1 cellular context compared by ENCODE assay signal in the genomic region with DNA sequence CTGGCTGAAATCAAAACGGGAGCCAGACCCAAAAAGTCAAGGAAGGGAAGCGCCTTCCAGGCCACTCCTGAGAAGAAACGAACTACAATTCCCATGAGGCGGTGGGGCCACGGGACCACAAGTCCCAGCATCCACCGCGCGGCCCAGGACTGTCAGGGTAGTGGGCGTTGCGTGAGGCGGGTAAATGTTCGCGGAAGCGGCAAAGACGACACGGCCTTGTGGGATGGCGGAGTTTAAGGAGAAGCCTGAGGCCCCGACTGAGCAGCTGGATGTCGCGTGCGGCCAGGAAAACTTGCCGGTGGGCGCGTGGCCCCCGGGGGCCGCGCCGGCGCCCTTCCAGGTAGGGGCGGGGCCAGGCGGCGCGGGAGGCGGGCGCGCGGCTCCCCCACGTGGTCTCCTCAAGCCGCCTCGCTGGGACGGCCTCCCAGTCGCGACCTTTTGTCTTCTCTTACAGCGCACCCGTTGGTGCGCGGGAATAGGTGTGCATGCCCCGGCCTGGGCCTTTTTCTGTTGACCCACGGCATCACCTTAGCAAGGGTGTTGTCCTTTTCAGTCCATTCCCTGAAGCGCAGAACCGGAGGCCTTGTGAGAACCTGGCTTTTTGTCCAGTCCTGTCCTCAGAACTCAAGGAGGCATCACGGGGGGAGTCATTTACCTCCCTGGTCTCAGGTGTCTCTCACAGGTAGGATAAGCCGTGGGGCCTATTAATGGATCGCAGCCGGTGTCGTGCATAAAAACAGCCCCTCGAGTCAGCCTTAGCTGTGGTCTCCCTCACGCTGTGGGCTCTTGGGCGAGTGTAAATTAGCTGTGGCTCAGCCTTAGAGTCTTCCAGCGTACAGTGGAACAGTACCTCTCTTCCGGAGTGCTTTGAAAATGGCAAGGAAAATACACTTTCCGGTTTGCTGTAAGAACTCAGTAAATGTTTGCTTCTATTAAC.
TF ChIP-seq lines count a peak whose summit lies in the region.

A gene (plus strand): TSS at position 183 of the 937 bp plus-strand sequence. CDS start 2 bp downstream, at position 185.

TF ChIP-seq in GM12878, 131 proteins besides CTCF, POLR2A, EP300 and RAD21 (continued from another document and continues in another):
- TF ChIP-seq, protein P1, sequence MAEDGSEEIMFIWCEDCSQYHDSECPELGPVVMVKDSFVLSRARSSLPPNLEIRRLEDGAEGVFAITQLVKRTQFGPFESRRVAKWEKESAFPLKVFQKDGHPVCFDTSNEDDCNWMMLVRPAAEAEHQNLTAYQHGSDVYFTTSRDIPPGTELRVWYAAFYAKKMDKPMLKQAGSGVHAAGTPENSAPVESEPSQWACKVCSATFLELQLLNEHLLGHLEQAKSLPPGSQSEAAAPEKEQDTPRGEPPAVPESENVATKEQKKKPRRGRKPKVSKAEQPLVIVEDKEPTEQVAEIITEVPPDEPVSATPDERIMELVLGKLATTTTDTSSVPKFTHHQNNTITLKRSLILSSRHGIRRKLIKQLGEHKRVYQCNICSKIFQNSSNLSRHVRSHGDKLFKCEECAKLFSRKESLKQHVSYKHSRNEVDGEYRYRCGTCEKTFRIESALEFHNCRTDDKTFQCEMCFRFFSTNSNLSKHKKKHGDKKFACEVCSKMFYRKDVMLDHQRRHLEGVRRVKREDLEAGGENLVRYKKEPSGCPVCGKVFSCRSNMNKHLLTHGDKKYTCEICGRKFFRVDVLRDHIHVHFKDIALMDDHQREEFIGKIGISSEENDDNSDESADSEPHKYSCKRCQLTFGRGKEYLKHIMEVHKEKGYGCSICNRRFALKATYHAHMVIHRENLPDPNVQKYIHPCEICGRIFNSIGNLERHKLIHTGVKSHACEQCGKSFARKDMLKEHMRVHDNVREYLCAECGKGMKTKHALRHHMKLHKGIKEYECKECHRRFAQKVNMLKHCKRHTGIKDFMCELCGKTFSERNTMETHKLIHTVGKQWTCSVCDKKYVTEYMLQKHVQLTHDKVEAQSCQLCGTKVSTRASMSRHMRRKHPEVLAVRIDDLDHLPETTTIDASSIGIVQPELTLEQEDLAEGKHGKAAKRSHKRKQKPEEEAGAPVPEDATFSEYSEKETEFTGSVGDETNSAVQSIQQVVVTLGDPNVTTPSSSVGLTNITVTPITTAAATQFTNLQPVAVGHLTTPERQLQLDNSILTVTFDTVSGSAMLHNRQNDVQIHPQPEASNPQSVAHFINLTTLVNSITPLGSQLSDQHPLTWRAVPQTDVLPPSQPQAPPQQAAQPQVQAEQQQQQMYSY (CRISPR knock-in tag; IDR thresholded peaks at IDR 0.05): no peak
- TF ChIP-seq SRF (IDR thresholded peaks at IDR 0.05; ENCODE audit: low read depth in 2 of 2, low read length in 2 of 2): 0 out of 4 replicates have a peak, but pooled peaks of 1 of the 2 experiments have one; percentile 32
- TF ChIP-seq STAT3 (IDR thresholded peaks at IDR 0.05; ENCODE audit: low read depth, low read length): no peak
- TF ChIP-seq PAX8 (IDR thresholded peaks at IDR 0.05): no peak
- TF ChIP-seq ZNF217 (IDR thresholded peaks at IDR 0.05): no peak
- TF ChIP-seq RUNX3 (IDR thresholded peaks at IDR 0.05; ENCODE audit: low read length): peak; percentile 79
- TF ChIP-seq SIX5 (IDR thresholded peaks at IDR 0.05; ENCODE audit: low read depth, low read length, severe bottlenecking): peak; percentile 95
- TF ChIP-seq RBBP5 (conservative IDR thresholded peaks at IDR 0.05): no peak
- TF ChIP-seq NR2F1 (conservative IDR thresholded peaks at IDR 0.05): peak; percentile 79
- TF ChIP-seq, protein P2, sequence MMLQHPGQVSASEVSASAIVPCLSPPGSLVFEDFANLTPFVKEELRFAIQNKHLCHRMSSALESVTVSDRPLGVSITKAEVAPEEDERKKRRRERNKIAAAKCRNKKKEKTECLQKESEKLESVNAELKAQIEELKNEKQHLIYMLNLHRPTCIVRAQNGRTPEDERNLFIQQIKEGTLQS (IDR thresholded peaks at IDR 0.05; ENCODE audit: borderline replicate concordance, extremely low read depth, low read depth, low read length): peak; percentile 66; the same call in 1 of the 2 replicates
- TF ChIP-seq SIN3A (IDR thresholded peaks at IDR 0.05; ENCODE audit: low read depth, low read length): no peak
- no peak for TF ChIP-seq KDM1A (IDR thresholded peaks at IDR 0.05; ENCODE audit: borderline replicate concordance)
- 0 out of 4 replicates have a peak, but pooled peaks of 1 of the 2 experiments have one; percentile 18 for TF ChIP-seq ETV6 (conservative IDR thresholded peaks at IDR 0.05 in 1 of 2, IDR thresholded peaks at IDR 0.05 in 1 of 2; ENCODE audit: borderline replicate concordance in 1 of 2, low read depth in 1 of 2)
- TF ChIP-seq, protein P3, sequence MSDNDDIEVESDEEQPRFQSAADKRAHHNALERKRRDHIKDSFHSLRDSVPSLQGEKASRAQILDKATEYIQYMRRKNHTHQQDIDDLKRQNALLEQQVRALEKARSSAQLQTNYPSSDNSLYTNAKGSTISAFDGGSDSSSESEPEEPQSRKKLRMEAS (IDR thresholded peaks at IDR 0.05; ENCODE audit: low read depth, low read length): peak; percentile 33; the same call in 1 of the 2 replicates
- peak; percentile 65 for TF ChIP-seq NR2C1 (IDR thresholded peaks at IDR 0.05)
- TF ChIP-seq ESRRA (IDR thresholded peaks at IDR 0.05; ENCODE audit: low read length): 0 out of 2 replicates have a peak, but pooled peaks have one; percentile 25
- TF ChIP-seq BCL11A (IDR thresholded peaks at IDR 0.05; ENCODE audit: low read depth, low read length): no peak
- TF ChIP-seq TBL1XR1 (IDR thresholded peaks at IDR 0.05; ENCODE audit: low read depth, low read length): no peak
- TF ChIP-seq HDAC6 (IDR thresholded peaks at IDR 0.05; ENCODE audit: unreplicated experiment): no peak
- TF ChIP-seq NFIC (IDR thresholded peaks at IDR 0.05; ENCODE audit: low read depth, low read length): no peak
- no peak for TF ChIP-seq TCF7 (IDR thresholded peaks at IDR 0.05; ENCODE audit: borderline replicate concordance)
- TF ChIP-seq SUPT20H (IDR thresholded peaks at IDR 0.05; ENCODE audit: borderline replicate concordance, control insufficient read depth, low read depth, low read length): no peak
- peak; percentile 75 for TF ChIP-seq YY1 (IDR thresholded peaks at IDR 0.05; ENCODE audit: low read depth, low read length)
- no peak for TF ChIP-seq YBX1 (IDR thresholded peaks at IDR 0.05)
- no peak for TF ChIP-seq JUND (IDR thresholded peaks at IDR 0.05; ENCODE audit: low read depth, low read length)
- TF ChIP-seq HDGF (IDR thresholded peaks at IDR 0.05): no peak
- TF ChIP-seq ATF7 (IDR thresholded peaks at IDR 0.05; ENCODE audit: low read depth): no peak
- TF ChIP-seq, protein P4, sequence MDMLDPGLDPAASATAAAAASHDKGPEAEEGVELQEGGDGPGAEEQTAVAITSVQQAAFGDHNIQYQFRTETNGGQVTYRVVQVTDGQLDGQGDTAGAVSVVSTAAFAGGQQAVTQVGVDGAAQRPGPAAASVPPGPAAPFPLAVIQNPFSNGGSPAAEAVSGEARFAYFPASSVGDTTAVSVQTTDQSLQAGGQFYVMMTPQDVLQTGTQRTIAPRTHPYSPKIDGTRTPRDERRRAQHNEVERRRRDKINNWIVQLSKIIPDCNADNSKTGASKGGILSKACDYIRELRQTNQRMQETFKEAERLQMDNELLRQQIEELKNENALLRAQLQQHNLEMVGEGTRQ (IDR thresholded peaks at IDR 0.05; ENCODE audit: borderline replicate concordance, low read depth, low read length): peak; percentile 57
- no peak for TF ChIP-seq CHD1 (IDR thresholded peaks at IDR 0.05; ENCODE audit: low read depth, low read length)
- TF ChIP-seq HCFC1 (IDR thresholded peaks at IDR 0.05; ENCODE audit: low read length): peak; percentile 97
- TF ChIP-seq, protein P5, sequence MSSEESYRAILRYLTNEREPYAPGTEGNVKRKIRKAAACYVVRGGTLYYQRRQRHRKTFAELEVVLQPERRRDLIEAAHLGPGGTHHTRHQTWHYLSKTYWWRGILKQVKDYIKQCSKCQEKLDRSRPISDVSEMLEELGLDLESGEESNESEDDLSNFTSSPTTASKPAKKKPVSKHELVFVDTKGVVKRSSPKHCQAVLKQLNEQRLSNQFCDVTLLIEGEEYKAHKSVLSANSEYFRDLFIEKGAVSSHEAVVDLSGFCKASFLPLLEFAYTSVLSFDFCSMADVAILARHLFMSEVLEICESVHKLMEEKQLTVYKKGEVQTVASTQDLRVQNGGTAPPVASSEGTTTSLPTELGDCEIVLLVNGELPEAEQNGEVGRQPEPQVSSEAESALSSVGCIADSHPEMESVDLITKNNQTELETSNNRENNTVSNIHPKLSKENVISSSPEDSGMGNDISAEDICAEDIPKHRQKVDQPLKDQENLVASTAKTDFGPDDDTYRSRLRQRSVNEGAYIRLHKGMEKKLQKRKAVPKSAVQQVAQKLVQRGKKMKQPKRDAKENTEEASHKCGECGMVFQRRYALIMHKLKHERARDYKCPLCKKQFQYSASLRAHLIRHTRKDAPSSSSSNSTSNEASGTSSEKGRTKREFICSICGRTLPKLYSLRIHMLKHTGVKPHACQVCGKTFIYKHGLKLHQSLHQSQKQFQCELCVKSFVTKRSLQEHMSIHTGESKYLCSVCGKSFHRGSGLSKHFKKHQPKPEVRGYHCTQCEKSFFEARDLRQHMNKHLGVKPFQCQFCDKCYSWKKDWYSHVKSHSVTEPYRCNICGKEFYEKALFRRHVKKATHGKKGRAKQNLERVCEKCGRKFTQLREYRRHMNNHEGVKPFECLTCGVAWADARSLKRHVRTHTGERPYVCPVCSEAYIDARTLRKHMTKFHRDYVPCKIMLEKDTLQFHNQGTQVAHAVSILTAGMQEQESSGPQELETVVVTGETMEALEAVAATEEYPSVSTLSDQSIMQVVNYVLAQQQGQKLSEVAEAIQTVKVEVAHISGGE (CRISPR knock-in tag; IDR thresholded peaks at IDR 0.05): no peak
- no peak for TF ChIP-seq NR2C2 (IDR thresholded peaks at IDR 0.05; ENCODE audit: borderline replicate concordance, control insufficient read depth, insufficient read length, low read depth)
- TF ChIP-seq, protein P6, sequence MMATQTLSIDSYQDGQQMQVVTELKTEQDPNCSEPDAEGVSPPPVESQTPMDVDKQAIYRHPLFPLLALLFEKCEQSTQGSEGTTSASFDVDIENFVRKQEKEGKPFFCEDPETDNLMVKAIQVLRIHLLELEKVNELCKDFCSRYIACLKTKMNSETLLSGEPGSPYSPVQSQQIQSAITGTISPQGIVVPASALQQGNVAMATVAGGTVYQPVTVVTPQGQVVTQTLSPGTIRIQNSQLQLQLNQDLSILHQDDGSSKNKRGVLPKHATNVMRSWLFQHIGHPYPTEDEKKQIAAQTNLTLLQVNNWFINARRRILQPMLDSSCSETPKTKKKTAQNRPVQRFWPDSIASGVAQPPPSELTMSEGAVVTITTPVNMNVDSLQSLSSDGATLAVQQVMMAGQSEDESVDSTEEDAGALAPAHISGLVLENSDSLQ (IDR thresholded peaks at IDR 0.05): no peak
- peak in 1 of 2 experiments; percentile 61; a peak in 1 of 3 replicates for TF ChIP-seq EGR1 (IDR thresholded peaks at IDR 0.05; ENCODE audit: borderline replicate concordance in 1 of 2, low read depth in 2 of 2, low read length in 2 of 2)
- TF ChIP-seq MEF2A (IDR thresholded peaks at IDR 0.05; ENCODE audit: insufficient read depth, low read depth, low read length): no peak
- TF ChIP-seq ZNF207 (IDR thresholded peaks at IDR 0.05; ENCODE audit: borderline replicate concordance): peak; percentile 94
- TF ChIP-seq PAX5 (IDR thresholded peaks at IDR 0.05; ENCODE audit: borderline replicate concordance, low read depth, low read length): peak; percentile 41; the same call in 1 of the 2 replicates
- TF ChIP-seq RELA (IDR thresholded peaks at IDR 0.05; ENCODE audit: borderline replicate concordance, partially characterized antibody): peak; percentile 91
- 0 out of 2 replicates have a peak, but pooled peaks have one; percentile 12 for TF ChIP-seq MYB (IDR thresholded peaks at IDR 0.05; ENCODE audit: borderline replicate concordance, low read depth, low read length)
- TF ChIP-seq, protein P7, sequence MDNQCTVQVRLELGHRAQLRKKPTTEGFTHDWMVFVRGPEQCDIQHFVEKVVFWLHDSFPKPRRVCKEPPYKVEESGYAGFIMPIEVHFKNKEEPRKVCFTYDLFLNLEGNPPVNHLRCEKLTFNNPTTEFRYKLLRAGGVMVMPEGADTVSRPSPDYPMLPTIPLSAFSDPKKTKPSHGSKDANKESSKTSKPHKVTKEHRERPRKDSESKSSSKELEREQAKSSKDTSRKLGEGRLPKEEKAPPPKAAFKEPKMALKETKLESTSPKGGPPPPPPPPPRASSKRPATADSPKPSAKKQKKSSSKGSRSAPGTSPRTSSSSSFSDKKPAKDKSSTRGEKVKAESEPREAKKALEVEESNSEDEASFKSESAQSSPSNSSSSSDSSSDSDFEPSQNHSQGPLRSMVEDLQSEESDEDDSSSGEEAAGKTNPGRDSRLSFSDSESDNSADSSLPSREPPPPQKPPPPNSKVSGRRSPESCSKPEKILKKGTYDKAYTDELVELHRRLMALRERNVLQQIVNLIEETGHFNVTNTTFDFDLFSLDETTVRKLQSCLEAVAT (IDR thresholded peaks at IDR 0.05): no peak
- TF ChIP-seq NFYA (IDR thresholded peaks at IDR 0.05; ENCODE audit: borderline replicate concordance, low read depth, low read length): no peak
- peak; percentile 97 for TF ChIP-seq IKZF1 (conservative IDR thresholded peaks at IDR 0.05)
- TF ChIP-seq RCOR1 (conservative IDR thresholded peaks at IDR 0.05; ENCODE audit: low read depth, low read length): no peak
- peak; percentile 70 for TF ChIP-seq DPF2 (IDR thresholded peaks at IDR 0.05)
- peak; percentile 35; the same call in 1 of the 2 replicates for TF ChIP-seq CBFB (IDR thresholded peaks at IDR 0.05; ENCODE audit: low read depth)
- TF ChIP-seq SREBF1 (IDR thresholded peaks at IDR 0.05; ENCODE audit: low read length): peak; percentile 81
- TF ChIP-seq BHLHE40 (IDR thresholded peaks at IDR 0.05; ENCODE audit: borderline replicate concordance in 1 of 2, low read depth in 2 of 2, low read length in 1 of 2): peak in 1 of 2 experiments; percentile 83; a peak in 2 of 4 replicates
- no peak for TF ChIP-seq BRCA1 (IDR thresholded peaks at IDR 0.05; ENCODE audit: low read depth, low read length)
- no peak for TF ChIP-seq SMARCA5 (IDR thresholded peaks at IDR 0.05)
- peak; percentile 34; the same call in 1 of the 2 replicates for TF ChIP-seq CHD2 (IDR thresholded peaks at IDR 0.05; ENCODE audit: borderline replicate concordance, low read depth, low read length)
- TF ChIP-seq CBX3 (IDR thresholded peaks at IDR 0.05; ENCODE audit: borderline replicate concordance, low read depth): no peak
- TF ChIP-seq, protein P8, sequence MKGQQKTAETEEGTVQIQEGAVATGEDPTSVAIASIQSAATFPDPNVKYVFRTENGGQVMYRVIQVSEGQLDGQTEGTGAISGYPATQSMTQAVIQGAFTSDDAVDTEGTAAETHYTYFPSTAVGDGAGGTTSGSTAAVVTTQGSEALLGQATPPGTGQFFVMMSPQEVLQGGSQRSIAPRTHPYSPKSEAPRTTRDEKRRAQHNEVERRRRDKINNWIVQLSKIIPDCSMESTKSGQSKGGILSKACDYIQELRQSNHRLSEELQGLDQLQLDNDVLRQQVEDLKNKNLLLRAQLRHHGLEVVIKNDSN (IDR thresholded peaks at IDR 0.05; ENCODE audit: borderline replicate concordance, extremely low read length, insufficient read depth, low read depth, low read length): peak; percentile 83
- TF ChIP-seq ZNF274 (IDR thresholded peaks at IDR 0.05; ENCODE audit: insufficient read depth, insufficient read length): no peak
- peak; percentile 59 for TF ChIP-seq SP1 (IDR thresholded peaks at IDR 0.05; ENCODE audit: low read depth, low read length)
